Comparison of ENCODE assay signal across 19 cellular contexts in genomic region chr1:208668991-208669390, GRCh38.
A peak's percentile ranks its signal among the peaks of the same experiment; 100 is the strongest.
DNase-seq lines count a peak whose midpoint lies in the region; ATAC-seq and TF ChIP-seq lines count a peak whose summit lies in the region.
"Had no signal": no experiment of that assay in that cellular context is flagged by ENCODE, and none has a peak within 500 bp of the region (broad histone marks: within the 10 kb centered on the region; RNA-seq: fewer than 3 reads in every experiment).

No MANE protein-coding gene starts in this region.

- peak; percentile 13 for DNase-seq in A172 (ENCODE audit: low spot score)
- peak; percentile 6 for DNase-seq in LHCN-M2 (ENCODE audit: low read depth)
- peak; percentile 3 for DNase-seq in astrocyte of the spinal cord (ENCODE audit: low read depth, low spot score)
- peak; percentile 60 for DNase-seq in iPS-NIHi7 (ENCODE audit: extremely low spot score)
- DNase-seq in testis = no peak
- no peak for DNase-seq in NCI-H510A treated with DMSO at 0.1 percent for 48 hours (lab: John Stamatoyannopoulos, UW)
- no peak for DNase-seq in DMS153 (lab: John Stamatoyannopoulos, UW)
- DNase-seq: 8988T; activated effector memory CD4-positive, alpha-beta T cell treated with Interleukin-2 at 50 U/mL for 16 hours; aorta; NCI-H1694; NCI-H345; psoas muscle; SIG-M5; stimulated activated naive CD4-positive, alpha-beta T cell; transverse colon had no signal

- no peak for TF ChIP-seq POLR2A in testis (IDR thresholded peaks at IDR 0.05)

- in situ Hi-C loops in astrocyte of the spinal cord (cut with HindIII; ENCODE audit: low sequenced_read_pairs) = no loop called here

- H3K4me3 ChIP-seq in astrocyte of the spinal cord (ENCODE audit: low read depth, low read length) = no peak overlapping the region
- H3K4me3 ChIP-seq in testis = no peak overlapping the region
- H3K4me3 ChIP-seq: coronary artery, psoas muscle, transverse colon had no signal

- TF ChIP-seq CTCF in astrocyte of the spinal cord (IDR thresholded peaks at IDR 0.05; ENCODE audit: low read depth, low read length) = no peak
- no peak for TF ChIP-seq CTCF in testis (IDR thresholded peaks at IDR 0.05)

- no peaks in the 10 kb centered on the region for H3K4me1 ChIP-seq in testis
- H3K4me1 ChIP-seq: psoas muscle, transverse colon had no signal

- no peak for ATAC-seq in GM18873 (IDR thresholded peaks at IDR 0.05; ENCODE audit: low FRiP score, unreplicated experiment)
- ATAC-seq: natural killer cell treated with Interleukin-12 subunit alpha and Interleukin-12 subunit beta and Interleukin-15 and Interleukin-18, amount 100 ng/mL, for 72 hours; psoas muscle had no signal

- intact Hi-C loops in testis (cut with DNase I; ENCODE audit: low total_unique reads) = no loop called here

- WGBS in testis, 2 donors = 67 to 79% methylated on average over 1 of the region's 1 CpG

- no peaks in the 10 kb centered on the region for H3K9me3 ChIP-seq in testis
- H3K9me3 ChIP-seq: psoas muscle, transverse colon had no signal

- H3K27ac ChIP-seq in testis = no peak overlapping the region
- H3K27ac ChIP-seq: coronary artery, psoas muscle, transverse colon had no signal

- no peaks in the 10 kb centered on the region for H3K27me3 ChIP-seq in testis
- H3K27me3 ChIP-seq: transverse colon had no signal

- H3K36me3 ChIP-seq in testis (ENCODE audit: low read depth, missing control alignments) = no peaks in the 10 kb centered on the region
- H3K36me3 ChIP-seq: transverse colon had no signal

Comparison
In these comparisons a context has a peak if more than half of its experiments do, and no peak if none do; other contexts are left out.
1. DNase-seq: peak in A172 (single experiment), LHCN-M2 (single experiment), astrocyte of the spinal cord (single experiment) and iPS-NIHi7 (single experiment); none in testis (single experiment), NCI-H510A treated with DMSO at 0.1 percent for 48 hours (single experiment) and DMS153 (single experiment).